ENCODE assay signal across 8 cellular contexts in genomic region chr17:50867856-50868438, GRCh38. TPM values are rescaled to one million over a fixed set of nuclear protein-coding genes. Genes with fewer than 3 reads are reported as not detected.
DNase-seq lines count a peak whose midpoint lies in the region; ATAC-seq, FAIRE-seq and TF ChIP-seq lines count a peak whose summit lies in the region.

No MANE protein-coding gene starts in this region.

- 0% methylated on average over 9 of the region's 9 CpGs for WGBS in esophagus muscularis mucosa
- 3% methylated on average over 9 of the region's 9 CpGs for WGBS in prostate gland

- TF ChIP-seq CTCF in esophagus muscularis mucosa (IDR thresholded peaks at IDR 0.05) (no peak), prostate gland (IDR thresholded peaks at IDR 0.05) (no peak)

- FAIRE-seq in G401.6 (lab: Jason Lieb, UNC): peak; percentile 71

- H3K27me3 ChIP-seq in SJCRH30 (no peaks in the 10 kb centered on the region), esophagus muscularis mucosa (no peaks in the 10 kb centered on the region), prostate gland (replicated peaks; ENCODE audit: insufficient read depth) (no peaks in the 10 kb centered on the region)

- TF ChIP-seq POLR2A in esophagus muscularis mucosa (IDR thresholded peaks at IDR 0.05; ENCODE audit: low read depth) (no peak), prostate gland (IDR thresholded peaks at IDR 0.05) (no peak)

- H3K27ac ChIP-seq in SJCRH30 (0 out of 2 replicates have a peak overlapping the region, but pooled peaks have one; percentile 10), esophagus muscularis mucosa (replicated peaks in 1 of 4) (peak overlapping the region; percentile 99 to 100 (median 100)), prostate gland (peak overlapping the region; percentile 100)

- ATAC-seq in HG03342 (IDR thresholded peaks at IDR 0.05; ENCODE audit: unreplicated experiment): no peak
- no peak for ATAC-seq in GM21528 (IDR thresholded peaks at IDR 0.05; ENCODE audit: low FRiP score, unreplicated experiment)
- no peak for ATAC-seq in GM18861 (IDR thresholded peaks at IDR 0.05; ENCODE audit: unreplicated experiment)

- H3K9me3 ChIP-seq in SJCRH30 (replicated peaks) (no peaks in the 10 kb centered on the region), esophagus muscularis mucosa (no peaks in the 10 kb centered on the region), prostate gland (no peaks in the 10 kb centered on the region)

- H3K4me1 ChIP-seq in SJCRH30: peaks cover 8% of the 10 kb centered on the region; the same call in 1 of the 2 replicates
- peaks cover 24 to 50% (median 40%) of the 10 kb centered on the region in 4 donors for H3K4me1 ChIP-seq in esophagus muscularis mucosa
- no peaks in the 10 kb centered on the region for H3K4me1 ChIP-seq in prostate gland (replicated peaks)

- H3K4me3 ChIP-seq in SJCRH30 (peak overlapping the region; percentile 94), esophagus muscularis mucosa (peak overlapping the region; percentile 82 to 99 (median 98)), prostate gland (peak overlapping the region; percentile 79 to 98)

- no peak for TF ChIP-seq EP300 in esophagus muscularis mucosa (IDR thresholded peaks at IDR 0.05)

- intact Hi-C loops in esophagus muscularis mucosa (cut with DNase I): loop anchor here (10.0 kb wide), 1 partner anchor 257 kb away; the partner anchor contains the start of gene SPAG9
- intact Hi-C loops in prostate gland (cut with DNase I): no loop called here

- peaks cover 5% of the 10 kb centered on the region for H3K36me3 ChIP-seq in SJCRH30
- peaks cover 0 to 7% (median 5%) of the 10 kb centered on the region in 4 donors for H3K36me3 ChIP-seq in esophagus muscularis mucosa
- no peaks in the 10 kb centered on the region for H3K36me3 ChIP-seq in prostate gland

- DNase-seq in SJCRH30 (no peak), esophagus muscularis mucosa (ENCODE audit: extremely low spot score) (no peak), prostate gland (ENCODE audit: low spot score) (no peak), NCI-H2227 (lab: John Stamatoyannopoulos, UW; ENCODE audit: unreplicated experiment) (no peak)

RNA-seq across cellular contexts. Expression of gene TOB1, which starts 1.8 kb away (rescaled TPM):
- total RNA-seq in SJCRH30 (2014; rRNA removed; shearing (Covaris generic)): 10.8 and 12.4 TPM in 2 replicates
- total RNA-seq in esophagus muscularis mucosa (10 to 100 TPM; 26.7 to 34.4 (median 31.0) TPM), prostate gland (10 to 100 TPM; 37.1 to 64.7 TPM)

RNA-seq across cellular contexts. Expression of gene WFIKKN2, which starts 32.6 kb away (rescaled TPM):
- 0.13 TPM in 1 of 2 replicates, not detected in the other for total RNA-seq in SJCRH30 (2014; rRNA removed; shearing (Covaris generic))
- total RNA-seq in esophagus muscularis mucosa (under 1 TPM; 0.42 to 0.75 (median 0.60) TPM), prostate gland (1 to 10 TPM in 1 of 2 donors, under 1 TPM in 1; 0.18 to 2.4 TPM)

Comparison
In these comparisons a context has a peak if more than half of its experiments do, and no peak if none do; other contexts are left out.
1. H3K27ac ChIP-seq: peak in every context shown above with its lines; median percentile 100 in esophagus muscularis mucosa; 100 in prostate gland; 10 in SJCRH30.